In the genomic region with DNA sequence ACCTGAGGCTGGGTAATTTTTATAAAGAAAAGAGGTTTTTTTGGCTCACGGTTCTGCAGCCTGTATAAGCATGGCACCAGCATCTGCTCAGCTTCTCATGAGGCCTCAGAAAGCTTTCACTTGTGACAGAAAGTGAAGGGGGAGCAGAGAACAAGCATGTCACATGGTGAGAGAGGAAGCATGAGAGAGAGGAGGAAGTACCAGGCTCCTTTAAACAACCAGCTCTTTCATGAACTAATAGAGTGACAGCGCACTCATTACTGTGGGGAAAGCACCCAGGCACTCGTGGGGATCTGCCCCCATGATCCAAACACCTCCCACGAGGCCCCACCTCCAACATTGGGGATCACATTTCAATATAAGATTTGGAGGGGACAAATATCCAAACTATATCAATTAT, we compare ENCODE assay signal across 8 cellular contexts.
DNase-seq lines count a peak whose midpoint lies in the region; ATAC-seq and TF ChIP-seq lines count a peak whose summit lies in the region.

No MANE protein-coding gene starts in this region.

- no peak overlapping the region for H3K4me3 Mint-ChIP-seq in activated CD8-positive, alpha-beta memory T cell treated with anti-CD3 and anti-CD28 coated beads, Interleukin-2, amount 10 ng/mL, durations not matched to agents 7 days and 5 days
- peak overlapping the region; percentile 17 for H3K4me3 Mint-ChIP-seq in activated naive CD4-positive, alpha-beta T cell treated with anti-CD3 and anti-CD28 coated beads for 36 hours
- no peak overlapping the region for H3K4me3 Mint-ChIP-seq in nephron progenitor cell

- ATAC-seq in activated CD8-positive, alpha-beta memory T cell treated with anti-CD3 and anti-CD28 coated beads, Interleukin-2, amount 10 ng/mL, durations not matched to agents 7 days and 5 days: peak; percentile 53
- ATAC-seq in HG03378 (IDR thresholded peaks at IDR 0.05; ENCODE audit: unreplicated experiment): peak; percentile 79
- no peak for ATAC-seq in GM21367 (IDR thresholded peaks at IDR 0.05; ENCODE audit: unreplicated experiment)

- intact Hi-C loops in activated naive CD4-positive, alpha-beta T cell treated with anti-CD3 and anti-CD28 coated beads for 36 hours (cut with micrococcal nuclease): loop anchor here (1.0 kb wide), 1 partner anchor 87 kb away; a partner anchor contains a TSS

- peaks cover 20% of the 10 kb centered on the region for H3K4me1 Mint-ChIP-seq in activated CD8-positive, alpha-beta memory T cell treated with anti-CD3 and anti-CD28 coated beads, Interleukin-2, amount 10 ng/mL, durations not matched to agents 7 days and 5 days
- peaks cover 24% of the 10 kb centered on the region for H3K4me1 Mint-ChIP-seq in activated naive CD4-positive, alpha-beta T cell treated with anti-CD3 and anti-CD28 coated beads for 36 hours (ENCODE audit: low read depth)
- H3K4me1 Mint-ChIP-seq in nephron progenitor cell: peaks cover 5% of the 10 kb centered on the region

- CTCF ChIA-PET in activated CD8-positive, alpha-beta memory T cell treated with anti-CD3 and anti-CD28 coated beads, Interleukin-2, amount 10 ng/mL, durations not matched to agents 7 days and 5 days (lab: Charles Lee): interaction anchor here (0.9 kb wide), 1 partner anchor 23 kb away, joined by 3 read pairs; no protein-coding TSS in a partner anchor
- CTCF ChIA-PET in activated naive CD4-positive, alpha-beta T cell treated with anti-CD3 and anti-CD28 coated beads for 36 hours (lab: Charles Lee): no interaction called here

- no peak for DNase-seq in activated CD8-positive, alpha-beta memory T cell treated with anti-CD3 and anti-CD28 coated beads, Interleukin-2, amount 10 ng/mL, durations not matched to agents 7 days and 5 days
- DNase-seq in activated CD8-positive, alpha-beta memory T cell treated with anti-CD3 and anti-CD28 coated beads, Interleukin-2, amount 50 U/mL, for 48 hours: no peak
- DNase-seq in activated naive CD4-positive, alpha-beta T cell treated with anti-CD3 and anti-CD28 coated beads for 36 hours: peak; percentile 53
- DNase-seq in nephron progenitor cell (no peak), AG08395 (ENCODE audit: low spot score) (no peak), NCI-H187 (lab: John Stamatoyannopoulos, UW) (no peak)

- TF ChIP-seq CTCF in nephron progenitor cell (IDR thresholded peaks at IDR 0.05): no peak

- H3K36me3 Mint-ChIP-seq in activated CD8-positive, alpha-beta memory T cell treated with anti-CD3 and anti-CD28 coated beads, Interleukin-2, amount 10 ng/mL, durations not matched to agents 7 days and 5 days: peaks cover 14% of the 10 kb centered on the region
- H3K36me3 Mint-ChIP-seq in activated naive CD4-positive, alpha-beta T cell treated with anti-CD3 and anti-CD28 coated beads for 36 hours (ENCODE audit: low read depth): peaks cover 13% of the 10 kb centered on the region
- H3K36me3 Mint-ChIP-seq in nephron progenitor cell (ENCODE audit: low read depth): peaks cover 29% of the 10 kb centered on the region

- H3K9me3 Mint-ChIP-seq in activated CD8-positive, alpha-beta memory T cell treated with anti-CD3 and anti-CD28 coated beads, Interleukin-2, amount 10 ng/mL, durations not matched to agents 7 days and 5 days (ENCODE audit: low read depth): no peaks in the 10 kb centered on the region
- no peaks in the 10 kb centered on the region for H3K9me3 Mint-ChIP-seq in activated naive CD4-positive, alpha-beta T cell treated with anti-CD3 and anti-CD28 coated beads for 36 hours
- peaks cover 1% of the 10 kb centered on the region for H3K9me3 Mint-ChIP-seq in nephron progenitor cell

- H3K27ac Mint-ChIP-seq in activated CD8-positive, alpha-beta memory T cell treated with anti-CD3 and anti-CD28 coated beads, Interleukin-2, amount 10 ng/mL, durations not matched to agents 7 days and 5 days: no peak overlapping the region
- H3K27ac Mint-ChIP-seq in activated naive CD4-positive, alpha-beta T cell treated with anti-CD3 and anti-CD28 coated beads for 36 hours: peak overlapping the region; percentile 1
- peak overlapping the region; percentile 93 for H3K27ac Mint-ChIP-seq in nephron progenitor cell

- H3K27me3 Mint-ChIP-seq in activated CD8-positive, alpha-beta memory T cell treated with anti-CD3 and anti-CD28 coated beads, Interleukin-2, amount 10 ng/mL, durations not matched to agents 7 days and 5 days: no peaks in the 10 kb centered on the region
- H3K27me3 Mint-ChIP-seq in activated naive CD4-positive, alpha-beta T cell treated with anti-CD3 and anti-CD28 coated beads for 36 hours (ENCODE audit: low read depth): no peaks in the 10 kb centered on the region
- no peaks in the 10 kb centered on the region for H3K27me3 Mint-ChIP-seq in nephron progenitor cell (ENCODE audit: low read depth, poor library complexity)
